10 cellular contexts compared by ENCODE assay signal in the genomic region with DNA sequence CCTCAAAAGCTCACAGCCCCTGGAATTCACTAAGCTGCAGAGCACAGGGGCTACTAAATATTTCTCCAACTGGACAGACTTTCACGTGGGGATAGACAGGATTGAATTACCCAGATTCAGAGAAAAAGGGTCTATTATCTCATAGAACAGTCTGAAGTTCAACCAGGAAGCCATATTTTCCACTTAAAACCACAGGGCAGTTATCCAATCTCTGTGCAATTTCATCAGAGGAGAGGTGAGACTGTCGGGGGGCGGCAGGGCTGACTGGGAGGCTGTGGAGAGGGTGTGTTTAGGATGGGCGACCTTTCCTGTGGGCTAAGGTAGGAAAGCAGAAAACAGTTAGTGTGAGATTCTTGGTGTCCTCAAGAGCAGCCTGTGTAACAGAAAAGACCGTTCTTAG.
DNase-seq lines count a peak whose midpoint lies in the region; ATAC-seq, FAIRE-seq and TF ChIP-seq lines count a peak whose summit lies in the region.
"Had no signal": no experiment of that assay in that cellular context is flagged by ENCODE, and none has a peak within 500 bp of the region (broad histone marks: within the 10 kb centered on the region; RNA-seq: fewer than 3 reads in every experiment).

No MANE protein-coding gene starts in this region.

- 49% methylated on average over 5 of the region's 5 CpGs for WGBS in prostate gland

- POLR2A ChIA-PET in AG04450 (lab: Yijun Ruan, JAX), result interaction anchor here (0.8 kb wide), 1 partner anchor 11 kb away, joined by 3 read pairs; no protein-coding TSS in a partner anchor

- TF ChIP-seq CTCF in AG04450 (IDR thresholded peaks at IDR 0.05; ENCODE audit: low read depth, low read length) (no peak), fibroblast of mammary gland (conservative IDR thresholded peaks at IDR 0.05; ENCODE audit: control insufficient read depth, insufficient read depth, low read depth, low read length) (no peak), prostate gland (IDR thresholded peaks at IDR 0.05) (no peak), GM10266 (IDR thresholded peaks at IDR 0.05; ENCODE audit: control insufficient read depth, insufficient read depth, low read depth, missing control alignments) (no peak)

- no peak for DNase-seq in AG04450 (ENCODE audit: low read depth, low spot score)
- peak; percentile 77 for DNase-seq in RCC 7860 (ENCODE audit: low spot score)
- peak; percentile 62 for DNase-seq in fibroblast of mammary gland (ENCODE audit: low read depth)
- no peak for DNase-seq in prostate gland (ENCODE audit: low spot score)
- no peak for DNase-seq in NAMALWA (ENCODE audit: low spot score)
- no peak for DNase-seq in NCI-H1417 (lab: John Stamatoyannopoulos, UW)
- no peak for DNase-seq in GM10266 (ENCODE audit: extremely low spot score)
- DNase-seq: activated gamma-delta T cell; effector CD4-positive, alpha-beta T cell had no signal

- H3K4me3 ChIP-seq in AG04450 (ENCODE audit: low read depth, low read length) (no peak overlapping the region), fibroblast of mammary gland (ENCODE audit: control insufficient read depth, low read depth, low read length) (no peak overlapping the region), prostate gland (no peak overlapping the region)

- CTCF ChIA-PET in AG04450 (lab: Charles Lee), result interaction anchor here (1.2 kb wide), 1 partner anchor 15 kb away, joined by 4 read pairs; no protein-coding TSS in a partner anchor

- no peaks in the 10 kb centered on the region for H3K36me3 ChIP-seq in prostate gland

- intact Hi-C loops in prostate gland (cut with DNase I), result no loop called here

- no peak for TF ChIP-seq POLR2A in prostate gland (IDR thresholded peaks at IDR 0.05)

- H3K9me3 ChIP-seq in AG04450 (ENCODE audit: control insufficient read depth, insufficient read depth, low read length), result peaks cover 6% of the 10 kb centered on the region
- H3K9me3 ChIP-seq in prostate gland, result no peaks in the 10 kb centered on the region

- no peaks in the 10 kb centered on the region for H3K4me1 ChIP-seq in prostate gland (replicated peaks)

- FAIRE-seq in RCC 7860 (lab: Jason Lieb, UNC), result no peak

- H3K27ac ChIP-seq in AG04450 (ENCODE audit: low read depth, low read length), result peak overlapping the region; percentile 93
- peak overlapping the region; percentile 53 to 68 for H3K27ac ChIP-seq in prostate gland

- no peak for ATAC-seq in GM21423 (IDR thresholded peaks at IDR 0.05; ENCODE audit: unreplicated experiment)

- no peaks in the 10 kb centered on the region for H3K27me3 ChIP-seq in AG04450 (ENCODE audit: control insufficient read depth, insufficient read depth, low read length)
- no peaks in the 10 kb centered on the region for H3K27me3 ChIP-seq in prostate gland (replicated peaks; ENCODE audit: insufficient read depth)

Comparison
In these comparisons a context has a peak if more than half of its experiments do, and no peak if none do; other contexts are left out.
1. DNase-seq: peak in RCC 7860 (single experiment) and fibroblast of mammary gland (single experiment); none in AG04450 (single experiment), prostate gland (single experiment), NAMALWA (single experiment), NCI-H1417 (0 of 3) and GM10266 (single experiment).